Comparison of ENCODE assay signal across 1 cellular context in the genomic region with DNA sequence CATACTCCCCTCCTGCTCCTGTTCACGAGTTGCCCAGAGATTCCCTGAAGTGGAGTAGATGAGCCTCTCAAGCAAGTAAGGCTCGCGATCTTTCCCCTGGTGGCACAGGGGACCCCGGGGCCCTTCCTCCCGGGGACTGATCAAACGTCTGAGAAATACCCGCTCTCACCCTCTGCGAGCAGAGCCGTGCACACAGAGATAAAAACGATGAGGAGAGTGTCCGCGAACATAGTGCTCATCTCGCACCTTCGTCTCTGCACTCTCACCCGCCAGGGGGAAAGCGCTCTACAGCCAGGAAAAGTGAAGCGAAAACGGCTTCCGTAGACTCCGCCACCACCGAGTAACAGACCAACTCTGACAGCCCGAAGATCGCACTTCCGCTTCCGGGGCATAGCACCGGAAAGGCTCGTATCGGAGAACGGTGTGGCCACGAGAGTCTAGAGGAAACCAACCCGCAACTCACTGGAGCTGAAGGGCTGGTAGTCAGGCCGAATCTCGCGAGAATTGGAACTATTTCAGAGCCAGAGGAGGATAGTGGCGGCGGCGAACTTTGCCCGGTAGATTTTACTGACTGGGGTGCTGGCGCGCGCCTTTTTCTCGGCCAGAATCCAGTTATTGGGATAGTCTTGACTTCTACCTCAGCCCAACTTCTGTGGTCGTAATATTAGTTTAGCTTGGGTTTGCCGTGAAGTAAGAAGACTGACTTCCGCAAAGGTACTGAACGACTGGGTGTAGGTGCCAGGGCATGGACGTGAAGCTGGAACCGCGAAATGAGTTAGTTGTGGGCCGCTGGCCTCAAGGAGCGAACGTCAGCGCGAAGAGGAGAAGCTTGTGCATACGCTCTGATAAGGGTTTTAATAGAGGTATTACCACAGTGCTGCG.
TF ChIP-seq lines count a peak whose summit lies in the region.

A gene with protein sequence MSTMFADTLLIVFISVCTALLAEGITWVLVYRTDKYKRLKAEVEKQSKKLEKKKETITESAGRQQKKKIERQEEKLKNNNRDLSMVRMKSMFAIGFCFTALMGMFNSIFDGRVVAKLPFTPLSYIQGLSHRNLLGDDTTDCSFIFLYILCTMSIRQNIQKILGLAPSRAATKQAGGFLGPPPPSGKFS (minus strand): TSS at position 356 of the 882 bp plus-strand sequence. CDS start 117 bp downstream, at position 239.

TF ChIP-seq in K562, 482 proteins besides CTCF, POLR2A, EP300 and RAD21 (continued from another document and continues in another):
- peak; percentile 92 for TF ChIP-seq SPI1 (IDR thresholded peaks at IDR 0.05; ENCODE audit: borderline replicate concordance, low read depth, low read length)
- peak; percentile 75; the same call in 1 of the 2 replicates for TF ChIP-seq CREM (IDR thresholded peaks at IDR 0.05; ENCODE audit: low read depth)
- TF ChIP-seq TRIM28 (IDR thresholded peaks at IDR 0.05) = peak; percentile 7; the same call in 1 of the 2 replicates
- TF ChIP-seq ELF1 (tag; IDR thresholded peaks at IDR 0.05) = peak; percentile 89
- TF ChIP-seq GTF2E2 (tag; IDR thresholded peaks at IDR 0.05) = peak; percentile 16
- peak; percentile 73 for TF ChIP-seq ASH1L (IDR thresholded peaks at IDR 0.05; ENCODE audit: borderline replicate concordance, low read depth, partially characterized antibody)
- TF ChIP-seq HNRNPL (IDR thresholded peaks at IDR 0.05; ENCODE audit: low read depth, low read length) = 0 out of 2 replicates have a peak, but pooled peaks have one; percentile 13
- TF ChIP-seq GTF2F1 (IDR thresholded peaks at IDR 0.05; ENCODE audit: low read depth, low read length) = peak; percentile 84; the same call in 1 of the 2 replicates
- TF ChIP-seq ZNF324 (CRISPR knock-in tag; IDR thresholded peaks at IDR 0.05) = no peak
- TF ChIP-seq TAF7 (tag; IDR thresholded peaks at IDR 0.05) = peak; percentile 75
- TF ChIP-seq MCM5 (IDR thresholded peaks at IDR 0.05; ENCODE audit: low read depth) = no peak
- TF ChIP-seq TEAD1 (CRISPR knock-in tag; IDR thresholded peaks at IDR 0.05) = peak in 1 of 2 experiments; percentile 73; a peak in 1 of 4 replicates
- peak; percentile 95 for TF ChIP-seq POLR2H (tag; IDR thresholded peaks at IDR 0.05; ENCODE audit: low read depth)
- TF ChIP-seq, protein P1, sequence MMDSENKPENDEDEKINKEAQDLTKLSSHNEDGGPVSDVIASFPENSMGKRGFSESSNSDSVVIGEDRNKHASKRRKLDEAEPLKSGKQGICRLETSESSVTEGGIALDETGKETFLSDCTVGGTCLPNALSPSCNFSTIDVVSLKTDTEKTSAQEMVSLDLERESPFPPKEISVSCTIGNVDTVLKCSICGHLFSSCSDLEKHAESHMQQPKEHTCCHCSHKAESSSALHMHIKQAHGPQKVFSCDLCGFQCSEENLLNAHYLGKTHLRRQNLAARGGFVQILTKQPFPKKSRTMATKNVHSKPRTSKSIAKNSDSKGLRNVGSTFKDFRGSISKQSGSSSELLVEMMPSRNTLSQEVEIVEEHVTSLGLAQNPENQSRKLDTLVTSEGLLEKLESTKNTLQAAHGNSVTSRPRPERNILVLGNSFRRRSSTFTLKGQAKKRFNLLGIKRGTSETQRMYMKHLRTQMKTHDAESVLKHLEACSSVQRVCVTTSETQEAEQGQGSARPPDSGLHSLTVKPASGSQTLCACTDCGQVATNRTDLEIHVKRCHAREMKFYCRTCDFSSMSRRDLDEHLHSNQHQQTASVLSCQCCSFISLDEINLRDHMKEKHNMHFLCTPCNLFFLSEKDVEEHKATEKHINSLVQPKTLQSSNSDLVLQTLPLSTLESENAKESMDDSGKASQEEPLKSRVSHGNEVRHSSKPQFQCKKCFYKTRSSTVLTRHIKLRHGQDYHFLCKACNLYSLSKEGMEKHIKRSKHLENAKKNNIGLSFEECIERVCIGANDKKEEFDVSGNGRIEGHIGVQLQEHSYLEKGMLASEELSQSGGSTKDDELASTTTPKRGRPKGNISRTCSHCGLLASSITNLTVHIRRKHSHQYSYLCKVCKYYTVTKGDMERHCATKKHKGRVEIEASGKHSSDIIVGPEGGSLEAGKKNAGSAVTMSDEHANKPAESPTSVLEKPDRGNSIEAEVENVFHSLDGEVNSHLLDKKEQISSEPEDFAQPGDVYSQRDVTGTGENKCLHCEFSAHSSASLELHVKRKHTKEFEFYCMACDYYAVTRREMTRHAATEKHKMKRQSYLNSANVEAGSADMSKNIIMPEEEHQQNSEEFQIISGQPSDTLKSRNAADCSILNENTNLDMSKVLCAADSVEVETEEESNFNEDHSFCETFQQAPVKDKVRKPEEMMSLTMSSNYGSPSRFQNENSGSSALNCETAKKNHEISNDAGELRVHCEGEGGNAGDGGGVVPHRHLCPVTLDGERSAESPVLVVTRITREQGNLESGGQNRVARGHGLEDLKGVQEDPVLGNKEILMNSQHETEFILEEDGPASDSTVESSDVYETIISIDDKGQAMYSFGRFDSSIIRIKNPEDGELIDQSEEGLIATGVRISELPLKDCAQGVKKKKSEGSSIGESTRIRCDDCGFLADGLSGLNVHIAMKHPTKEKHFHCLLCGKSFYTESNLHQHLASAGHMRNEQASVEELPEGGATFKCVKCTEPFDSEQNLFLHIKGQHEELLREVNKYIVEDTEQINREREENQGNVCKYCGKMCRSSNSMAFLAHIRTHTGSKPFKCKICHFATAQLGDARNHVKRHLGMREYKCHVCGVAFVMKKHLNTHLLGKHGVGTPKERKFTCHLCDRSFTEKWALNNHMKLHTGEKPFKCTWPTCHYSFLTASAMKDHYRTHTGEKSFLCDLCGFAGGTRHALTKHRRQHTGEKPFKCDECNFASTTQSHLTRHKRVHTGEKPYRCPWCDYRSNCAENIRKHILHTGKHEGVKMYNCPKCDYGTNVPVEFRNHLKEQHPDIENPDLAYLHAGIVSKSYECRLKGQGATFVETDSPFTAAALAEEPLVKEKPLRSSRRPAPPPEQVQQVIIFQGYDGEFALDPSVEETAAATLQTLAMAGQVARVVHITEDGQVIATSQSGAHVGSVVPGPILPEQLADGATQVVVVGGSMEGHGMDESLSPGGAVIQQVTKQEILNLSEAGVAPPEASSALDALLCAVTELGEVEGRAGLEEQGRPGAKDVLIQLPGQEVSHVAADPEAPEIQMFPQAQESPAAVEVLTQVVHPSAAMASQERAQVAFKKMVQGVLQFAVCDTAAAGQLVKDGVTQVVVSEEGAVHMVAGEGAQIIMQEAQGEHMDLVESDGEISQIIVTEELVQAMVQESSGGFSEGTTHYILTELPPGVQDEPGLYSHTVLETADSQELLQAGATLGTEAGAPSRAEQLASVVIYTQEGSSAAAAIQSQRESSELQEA (IDR thresholded peaks at IDR 0.05; ENCODE audit: low read depth) = peak; percentile 92
- no peak for TF ChIP-seq KLF16 (IDR thresholded peaks at IDR 0.05)
- TF ChIP-seq NR1H2 (CRISPR knock-in tag; IDR thresholded peaks at IDR 0.05) = 0 out of 2 replicates have a peak, but pooled peaks have one; percentile 31
- TF ChIP-seq ETV6 (IDR thresholded peaks at IDR 0.05; ENCODE audit: borderline replicate concordance in 1 of 2, low read depth in 2 of 2, low read length in 1 of 2) = peak; percentile 62 to 70; a peak in 2 of 4 replicates
- TF ChIP-seq ETV6 (CRISPR knock-in tag; IDR thresholded peaks at IDR 0.05; ENCODE audit: borderline replicate concordance) = no peak; the same call in 1 of the 2 replicates
- TF ChIP-seq, protein P2, sequence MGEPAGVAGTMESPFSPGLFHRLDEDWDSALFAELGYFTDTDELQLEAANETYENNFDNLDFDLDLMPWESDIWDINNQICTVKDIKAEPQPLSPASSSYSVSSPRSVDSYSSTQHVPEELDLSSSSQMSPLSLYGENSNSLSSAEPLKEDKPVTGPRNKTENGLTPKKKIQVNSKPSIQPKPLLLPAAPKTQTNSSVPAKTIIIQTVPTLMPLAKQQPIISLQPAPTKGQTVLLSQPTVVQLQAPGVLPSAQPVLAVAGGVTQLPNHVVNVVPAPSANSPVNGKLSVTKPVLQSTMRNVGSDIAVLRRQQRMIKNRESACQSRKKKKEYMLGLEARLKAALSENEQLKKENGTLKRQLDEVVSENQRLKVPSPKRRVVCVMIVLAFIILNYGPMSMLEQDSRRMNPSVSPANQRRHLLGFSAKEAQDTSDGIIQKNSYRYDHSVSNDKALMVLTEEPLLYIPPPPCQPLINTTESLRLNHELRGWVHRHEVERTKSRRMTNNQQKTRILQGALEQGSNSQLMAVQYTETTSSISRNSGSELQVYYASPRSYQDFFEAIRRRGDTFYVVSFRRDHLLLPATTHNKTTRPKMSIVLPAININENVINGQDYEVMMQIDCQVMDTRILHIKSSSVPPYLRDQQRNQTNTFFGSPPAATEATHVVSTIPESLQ (CRISPR knock-in tag; IDR thresholded peaks at IDR 0.05) = peak; percentile 45; the same call in 1 of the 2 replicates
- peak; percentile 92 for TF ChIP-seq DIDO1 (tag; IDR thresholded peaks at IDR 0.05; ENCODE audit: low read depth)
- no peak for TF ChIP-seq SMAD2 (IDR thresholded peaks at IDR 0.05; ENCODE audit: low read depth, low read length)
- TF ChIP-seq ZNF175 (CRISPR knock-in tag; IDR thresholded peaks at IDR 0.05; ENCODE audit: low read depth) = peak; percentile 51; the same call in 1 of the 2 replicates
- TF ChIP-seq HNRNPH1 (optimal IDR thresholded peaks at IDR 0.05; ENCODE audit: low read depth, low read length) = no peak
- peak; percentile 95 for TF ChIP-seq ARHGAP35 (IDR thresholded peaks at IDR 0.05; ENCODE audit: partially characterized antibody)
- peak; percentile 87 for TF ChIP-seq POLR2G (IDR thresholded peaks at IDR 0.05; ENCODE audit: low read depth, low read length)
- peak; percentile 100 for TF ChIP-seq CHD2 (IDR thresholded peaks at IDR 0.05; ENCODE audit: low read depth, low read length)
- TF ChIP-seq SMAD1 (IDR thresholded peaks at IDR 0.05; ENCODE audit: low read depth, low read length, partially characterized antibody) = peak; percentile 33
- no peak for TF ChIP-seq CBFA2T2 (conservative IDR thresholded peaks at IDR 0.05)
- TF ChIP-seq FOXP1 (CRISPR knock-in tag; IDR thresholded peaks at IDR 0.05) = peak; percentile 76; the same call in 1 of the 2 replicates
- peak; percentile 89; the same call in 1 of the 2 replicates for TF ChIP-seq KAT7 (CRISPR knock-in tag; IDR thresholded peaks at IDR 0.05; ENCODE audit: borderline replicate concordance)
- no peak for TF ChIP-seq KLF6 (CRISPR knock-in tag; IDR thresholded peaks at IDR 0.05; ENCODE audit: borderline replicate concordance)
- peak; percentile 50; the same call in 1 of the 2 replicates for TF ChIP-seq ESRRA (IDR thresholded peaks at IDR 0.05; ENCODE audit: borderline replicate concordance, low read depth)
- peak; percentile 43 for TF ChIP-seq SAP30 (IDR thresholded peaks at IDR 0.05; ENCODE audit: borderline replicate concordance, insufficient read depth, low read depth, low read length, poor library complexity, severe bottlenecking)
- TF ChIP-seq, protein P3, sequence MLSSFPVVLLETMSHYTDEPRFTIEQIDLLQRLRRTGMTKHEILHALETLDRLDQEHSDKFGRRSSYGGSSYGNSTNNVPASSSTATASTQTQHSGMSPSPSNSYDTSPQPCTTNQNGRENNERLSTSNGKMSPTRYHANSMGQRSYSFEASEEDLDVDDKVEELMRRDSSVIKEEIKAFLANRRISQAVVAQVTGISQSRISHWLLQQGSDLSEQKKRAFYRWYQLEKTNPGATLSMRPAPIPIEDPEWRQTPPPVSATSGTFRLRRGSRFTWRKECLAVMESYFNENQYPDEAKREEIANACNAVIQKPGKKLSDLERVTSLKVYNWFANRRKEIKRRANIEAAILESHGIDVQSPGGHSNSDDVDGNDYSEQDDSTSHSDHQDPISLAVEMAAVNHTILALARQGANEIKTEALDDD (IDR thresholded peaks at IDR 0.05) = peak; percentile 88
- peak; percentile 46; the same call in 1 of the 2 replicates for TF ChIP-seq JUN (IDR thresholded peaks at IDR 0.05; ENCODE audit: borderline replicate concordance, low read depth, low read length)
- TF ChIP-seq JUN (CRISPR knock-in tag; IDR thresholded peaks at IDR 0.05; ENCODE audit: borderline replicate concordance) = no peak
- TF ChIP-seq ZC3H8 (IDR thresholded peaks at IDR 0.05) = no peak
- peak; percentile 87 for TF ChIP-seq HCFC1 (IDR thresholded peaks at IDR 0.05; ENCODE audit: low read depth, low read length)
- TF ChIP-seq, protein P4, sequence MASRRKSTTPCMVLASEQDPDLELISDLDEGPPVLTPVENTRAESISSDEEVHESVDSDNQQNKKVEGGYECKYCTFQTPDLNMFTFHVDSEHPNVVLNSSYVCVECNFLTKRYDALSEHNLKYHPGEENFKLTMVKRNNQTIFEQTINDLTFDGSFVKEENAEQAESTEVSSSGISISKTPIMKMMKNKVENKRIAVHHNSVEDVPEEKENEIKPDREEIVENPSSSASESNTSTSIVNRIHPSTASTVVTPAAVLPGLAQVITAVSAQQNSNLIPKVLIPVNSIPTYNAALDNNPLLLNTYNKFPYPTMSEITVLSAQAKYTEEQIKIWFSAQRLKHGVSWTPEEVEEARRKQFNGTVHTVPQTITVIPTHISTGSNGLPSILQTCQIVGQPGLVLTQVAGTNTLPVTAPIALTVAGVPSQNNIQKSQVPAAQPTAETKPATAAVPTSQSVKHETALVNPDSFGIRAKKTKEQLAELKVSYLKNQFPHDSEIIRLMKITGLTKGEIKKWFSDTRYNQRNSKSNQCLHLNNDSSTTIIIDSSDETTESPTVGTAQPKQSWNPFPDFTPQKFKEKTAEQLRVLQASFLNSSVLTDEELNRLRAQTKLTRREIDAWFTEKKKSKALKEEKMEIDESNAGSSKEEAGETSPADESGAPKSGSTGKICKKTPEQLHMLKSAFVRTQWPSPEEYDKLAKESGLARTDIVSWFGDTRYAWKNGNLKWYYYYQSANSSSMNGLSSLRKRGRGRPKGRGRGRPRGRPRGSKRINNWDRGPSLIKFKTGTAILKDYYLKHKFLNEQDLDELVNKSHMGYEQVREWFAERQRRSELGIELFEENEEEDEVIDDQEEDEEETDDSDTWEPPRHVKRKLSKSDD (conservative IDR thresholded peaks at IDR 0.05; ENCODE audit: low read length) = peak; percentile 95
- 0 out of 2 replicates have a peak, but pooled peaks have one; percentile 27 for TF ChIP-seq HLTF (IDR thresholded peaks at IDR 0.05)
- TF ChIP-seq, protein P5, sequence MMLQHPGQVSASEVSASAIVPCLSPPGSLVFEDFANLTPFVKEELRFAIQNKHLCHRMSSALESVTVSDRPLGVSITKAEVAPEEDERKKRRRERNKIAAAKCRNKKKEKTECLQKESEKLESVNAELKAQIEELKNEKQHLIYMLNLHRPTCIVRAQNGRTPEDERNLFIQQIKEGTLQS (IDR thresholded peaks at IDR 0.05) = no peak
- TF ChIP-seq, protein P5 (CRISPR knock-in tag; conservative IDR thresholded peaks at IDR 0.05) = no peak; the same call in 1 of the 2 replicates
